ENCODE assay signal across 11 cellular contexts in genomic region chr1:35756064-35756463, GRCh38.
"Had no signal": no experiment of that assay in that cellular context is flagged by ENCODE, and none has a peak within 500 bp of the region (broad histone marks: within the 10 kb centered on the region; RNA-seq: fewer than 3 reads in every experiment).

No MANE protein-coding gene starts in this region.

- H3K27ac Mint-ChIP-seq: GM23338, HFFc6, IgD-negative memory B cell had no signal

- H3K4me3 Mint-ChIP-seq: GM23338, H9, HFFc6, IgD-negative memory B cell had no signal

- H3K4me1 Mint-ChIP-seq: GM23338 had no signal

- H3K27me3 Mint-ChIP-seq: IgD-negative memory B cell had no signal

- H3K4me3 ChIP-seq: GM23338 had no signal

- H3K9me3 Mint-ChIP-seq: GM23338, H9, HFFc6, IgD-negative memory B cell had no signal

- H3K4me2 ChIP-seq: GM23338, KMS-11 had no signal

- FAIRE-seq: H1, H54, HepG2 had no signal

- H2AFZ ChIP-seq: GM23338 had no signal

- H3K9ac ChIP-seq: KMS-11 had no signal

- H3K27ac ChIP-seq: HL-60, KMS-11 had no signal

- DNase-seq: H9, HCEC 1CT, HFFc6, KBM-7 had no signal

- ATAC-seq: GM23338, HepG2 had no signal
